ENCODE assay signal across 1 cellular context in genomic region chr22:20084547-20085413, GRCh38.
TF ChIP-seq lines count a peak whose summit lies in the region.

No MANE protein-coding gene starts in this region.

TF ChIP-seq in K562, 482 proteins besides CTCF, POLR2A, EP300 and RAD21 (continued from another document and continues in another):
- TF ChIP-seq, protein P1, sequence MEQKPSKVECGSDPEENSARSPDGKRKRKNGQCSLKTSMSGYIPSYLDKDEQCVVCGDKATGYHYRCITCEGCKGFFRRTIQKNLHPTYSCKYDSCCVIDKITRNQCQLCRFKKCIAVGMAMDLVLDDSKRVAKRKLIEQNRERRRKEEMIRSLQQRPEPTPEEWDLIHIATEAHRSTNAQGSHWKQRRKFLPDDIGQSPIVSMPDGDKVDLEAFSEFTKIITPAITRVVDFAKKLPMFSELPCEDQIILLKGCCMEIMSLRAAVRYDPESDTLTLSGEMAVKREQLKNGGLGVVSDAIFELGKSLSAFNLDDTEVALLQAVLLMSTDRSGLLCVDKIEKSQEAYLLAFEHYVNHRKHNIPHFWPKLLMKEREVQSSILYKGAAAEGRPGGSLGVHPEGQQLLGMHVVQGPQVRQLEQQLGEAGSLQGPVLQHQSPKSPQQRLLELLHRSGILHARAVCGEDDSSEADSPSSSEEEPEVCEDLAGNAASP (IDR thresholded peaks at IDR 0.05), result no peak
- no peak for TF ChIP-seq ZNF668 (CRISPR knock-in tag; IDR thresholded peaks at IDR 0.05)
- no peak for TF ChIP-seq DLX4 (CRISPR knock-in tag; IDR thresholded peaks at IDR 0.05)
- no peak for TF ChIP-seq GTF2E2 (tag; IDR thresholded peaks at IDR 0.05)
- TF ChIP-seq RBM39 (optimal IDR thresholded peaks at IDR 0.05; ENCODE audit: low read depth, low read length), result peak; percentile 78
- TF ChIP-seq ETS2 (tag; IDR thresholded peaks at IDR 0.05; ENCODE audit: borderline replicate concordance, poor library complexity, severe bottlenecking), result no peak
- peak; percentile 82 for TF ChIP-seq JUND (IDR thresholded peaks at IDR 0.05; ENCODE audit: borderline replicate concordance, low read depth, low read length)
- no peak for TF ChIP-seq JUND (tag; IDR thresholded peaks at IDR 0.05; ENCODE audit: borderline replicate concordance, low read depth, low read length)
- TF ChIP-seq DMBX1 (CRISPR knock-in tag; IDR thresholded peaks at IDR 0.05; ENCODE audit: borderline replicate concordance), result peak; percentile 49; the same call in 1 of the 2 replicates
- TF ChIP-seq, protein P2, sequence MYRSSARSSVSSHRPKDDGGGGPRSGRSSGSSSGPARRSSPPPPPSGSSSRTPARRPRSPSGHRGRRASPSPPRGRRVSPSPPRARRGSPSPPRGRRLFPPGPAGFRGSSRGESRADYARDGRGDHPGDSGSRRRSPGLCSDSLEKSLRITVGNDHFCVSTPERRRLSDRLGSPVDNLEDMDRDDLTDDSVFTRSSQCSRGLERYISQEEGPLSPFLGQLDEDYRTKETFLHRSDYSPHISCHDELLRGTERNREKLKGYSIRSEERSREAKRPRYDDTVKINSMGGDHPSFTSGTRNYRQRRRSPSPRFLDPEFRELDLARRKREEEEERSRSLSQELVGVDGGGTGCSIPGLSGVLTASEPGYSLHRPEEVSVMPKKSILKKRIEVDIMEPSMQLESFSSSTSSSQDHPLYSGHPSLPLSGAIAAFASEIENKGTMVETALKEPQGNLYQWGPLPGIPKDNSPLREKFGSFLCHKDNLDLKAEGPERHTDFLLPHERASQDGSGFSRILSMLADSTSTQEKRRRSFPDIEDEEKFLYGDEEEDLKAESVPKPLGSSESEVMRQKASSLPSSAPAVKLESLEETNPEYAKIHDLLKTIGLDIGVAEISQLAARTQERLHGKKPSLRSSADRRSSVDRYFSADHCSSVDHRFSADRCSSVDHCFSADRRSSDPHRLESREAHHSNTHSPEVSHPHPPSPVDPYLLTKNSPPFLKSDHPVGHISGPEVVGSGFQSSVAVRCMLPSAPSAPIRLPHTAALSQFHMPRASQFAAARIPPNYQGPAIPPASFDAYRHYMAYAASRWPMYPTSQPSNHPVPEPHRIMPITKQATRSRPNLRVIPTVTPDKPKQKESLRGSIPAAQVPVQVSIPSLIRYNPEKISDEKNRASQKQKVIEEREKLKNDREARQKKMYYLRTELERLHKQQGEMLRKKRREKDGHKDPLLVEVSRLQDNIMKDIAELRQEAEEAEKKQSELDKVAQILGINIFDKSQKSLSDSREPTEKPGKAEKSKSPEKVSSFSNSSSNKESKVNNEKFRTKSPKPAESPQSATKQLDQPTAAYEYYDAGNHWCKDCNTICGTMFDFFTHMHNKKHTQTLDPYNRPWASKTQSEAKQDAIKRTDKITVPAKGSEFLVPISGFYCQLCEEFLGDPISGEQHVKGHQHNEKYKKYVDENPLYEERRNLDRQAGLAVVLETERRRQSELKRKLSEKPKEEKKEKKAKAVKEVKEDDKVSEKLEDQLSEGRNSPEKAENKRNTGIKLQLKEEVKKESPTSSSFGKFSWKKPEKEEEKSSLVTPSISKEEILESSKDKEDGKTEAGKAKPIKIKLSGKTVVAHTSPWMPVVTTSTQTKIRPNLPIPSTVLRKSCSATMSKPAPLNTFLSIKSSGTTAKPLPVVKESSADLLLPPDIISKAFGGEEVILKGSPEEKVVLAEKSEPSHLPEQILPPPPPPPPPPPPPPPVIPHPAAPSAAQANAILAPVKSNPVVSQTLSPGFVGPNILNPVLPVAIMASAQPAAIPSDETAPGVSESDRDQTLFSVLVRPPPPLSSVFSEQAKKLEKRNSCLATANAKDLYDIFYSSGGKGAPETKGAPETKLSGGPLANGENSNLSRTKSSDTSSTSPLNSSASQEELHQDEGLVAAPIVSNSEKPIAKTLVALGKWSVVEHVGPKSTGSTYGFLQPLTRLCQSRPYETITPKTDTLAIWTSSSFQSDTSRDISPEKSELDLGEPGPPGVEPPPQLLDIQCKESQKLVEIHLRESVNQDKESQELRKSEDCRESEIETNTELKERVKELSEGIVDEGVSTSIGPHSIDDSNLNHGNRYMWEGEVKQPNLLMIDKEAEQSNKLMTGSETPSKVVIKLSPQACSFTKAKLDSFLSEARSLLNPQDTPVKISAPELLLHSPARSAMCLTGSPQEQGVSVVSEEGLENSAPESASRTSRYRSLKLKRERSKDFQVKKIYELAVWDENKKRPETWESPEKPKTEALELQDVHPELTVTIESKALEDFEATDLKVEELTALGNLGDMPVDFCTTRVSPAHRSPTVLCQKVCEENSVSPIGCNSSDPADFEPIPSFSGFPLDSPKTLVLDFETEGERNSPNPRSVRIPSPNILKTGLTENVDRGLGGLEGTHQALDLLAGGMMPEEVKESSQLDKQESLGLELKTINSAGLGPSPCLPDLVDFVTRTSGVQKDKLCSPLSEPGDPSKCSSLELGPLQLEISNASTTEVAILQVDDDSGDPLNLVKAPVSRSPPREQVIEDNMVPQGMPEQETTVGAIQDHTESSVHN (IDR thresholded peaks at IDR 0.05; ENCODE audit: borderline replicate concordance in 1 of 2, low read depth in 1 of 2), result no peak
- no peak for TF ChIP-seq HMG20A (CRISPR knock-in tag; conservative IDR thresholded peaks at IDR 0.05)
- no peak for TF ChIP-seq SFPQ (IDR thresholded peaks at IDR 0.05; ENCODE audit: low read depth, low read length)
- TF ChIP-seq, protein P3, sequence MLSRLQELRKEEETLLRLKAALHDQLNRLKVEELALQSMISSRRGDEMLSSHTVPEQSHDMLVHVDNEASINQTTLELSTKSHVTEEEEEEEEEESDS (CRISPR knock-in tag; IDR thresholded peaks at IDR 0.05), result no peak
- TF ChIP-seq ZNF3 (CRISPR knock-in tag; IDR thresholded peaks at IDR 0.05), result no peak
- peak; percentile 74; the same call in 1 of the 2 replicates for TF ChIP-seq KLF13 (tag; IDR thresholded peaks at IDR 0.05; ENCODE audit: borderline replicate concordance, low read depth)
- no peak for TF ChIP-seq NBN (IDR thresholded peaks at IDR 0.05; ENCODE audit: low read depth)
- TF ChIP-seq SMAD2 (IDR thresholded peaks at IDR 0.05; ENCODE audit: low read depth, low read length), result no peak
- 0 out of 2 replicates have a peak, but pooled peaks have one; percentile 58 for TF ChIP-seq CCAR2 (IDR thresholded peaks at IDR 0.05; ENCODE audit: low read depth, low read length)
- TF ChIP-seq, protein P4, sequence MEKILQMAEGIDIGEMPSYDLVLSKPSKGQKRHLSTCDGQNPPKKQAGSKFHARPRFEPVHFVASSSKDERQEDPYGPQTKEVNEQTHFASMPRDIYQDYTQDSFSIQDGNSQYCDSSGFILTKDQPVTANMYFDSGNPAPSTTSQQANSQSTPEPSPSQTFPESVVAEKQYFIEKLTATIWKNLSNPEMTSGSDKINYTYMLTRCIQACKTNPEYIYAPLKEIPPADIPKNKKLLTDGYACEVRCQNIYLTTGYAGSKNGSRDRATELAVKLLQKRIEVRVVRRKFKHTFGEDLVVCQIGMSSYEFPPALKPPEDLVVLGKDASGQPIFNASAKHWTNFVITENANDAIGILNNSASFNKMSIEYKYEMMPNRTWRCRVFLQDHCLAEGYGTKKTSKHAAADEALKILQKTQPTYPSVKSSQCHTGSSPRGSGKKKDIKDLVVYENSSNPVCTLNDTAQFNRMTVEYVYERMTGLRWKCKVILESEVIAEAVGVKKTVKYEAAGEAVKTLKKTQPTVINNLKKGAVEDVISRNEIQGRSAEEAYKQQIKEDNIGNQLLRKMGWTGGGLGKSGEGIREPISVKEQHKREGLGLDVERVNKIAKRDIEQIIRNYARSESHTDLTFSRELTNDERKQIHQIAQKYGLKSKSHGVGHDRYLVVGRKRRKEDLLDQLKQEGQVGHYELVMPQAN (IDR thresholded peaks at IDR 0.05; ENCODE audit: borderline replicate concordance), result no peak
- TF ChIP-seq HDAC2 (IDR thresholded peaks at IDR 0.05), result no peak
- TF ChIP-seq LCOR (CRISPR knock-in tag; IDR thresholded peaks at IDR 0.05), result no peak
- no peak for TF ChIP-seq CREBBP (IDR thresholded peaks at IDR 0.05; ENCODE audit: low read depth, low read length)
- TF ChIP-seq, protein P5, sequence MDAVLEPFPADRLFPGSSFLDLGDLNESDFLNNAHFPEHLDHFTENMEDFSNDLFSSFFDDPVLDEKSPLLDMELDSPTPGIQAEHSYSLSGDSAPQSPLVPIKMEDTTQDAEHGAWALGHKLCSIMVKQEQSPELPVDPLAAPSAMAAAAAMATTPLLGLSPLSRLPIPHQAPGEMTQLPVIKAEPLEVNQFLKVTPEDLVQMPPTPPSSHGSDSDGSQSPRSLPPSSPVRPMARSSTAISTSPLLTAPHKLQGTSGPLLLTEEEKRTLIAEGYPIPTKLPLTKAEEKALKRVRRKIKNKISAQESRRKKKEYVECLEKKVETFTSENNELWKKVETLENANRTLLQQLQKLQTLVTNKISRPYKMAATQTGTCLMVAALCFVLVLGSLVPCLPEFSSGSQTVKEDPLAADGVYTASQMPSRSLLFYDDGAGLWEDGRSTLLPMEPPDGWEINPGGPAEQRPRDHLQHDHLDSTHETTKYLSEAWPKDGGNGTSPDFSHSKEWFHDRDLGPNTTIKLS (IDR thresholded peaks at IDR 0.05; ENCODE audit: borderline replicate concordance, low read depth), result no peak
- no peak for TF ChIP-seq SIRT6 (IDR thresholded peaks at IDR 0.05; ENCODE audit: low read depth, low read length)
- TF ChIP-seq GABPB2 (CRISPR knock-in tag; conservative IDR thresholded peaks at IDR 0.05), result no peak; the same call in 1 of the 2 replicates
- peak; percentile 63; the same call in 1 of the 2 replicates for TF ChIP-seq HCFC1 (IDR thresholded peaks at IDR 0.05; ENCODE audit: low read depth, low read length)
- no peak for TF ChIP-seq NR3C1 (CRISPR knock-in tag; IDR thresholded peaks at IDR 0.05)
- no peak for TF ChIP-seq RHOXF2B (CRISPR knock-in tag; conservative IDR thresholded peaks at IDR 0.05)
- TF ChIP-seq ATF7 (IDR thresholded peaks at IDR 0.05), result no peak
- TF ChIP-seq ZFX (CRISPR knock-in tag; IDR thresholded peaks at IDR 0.05), result no peak
- TF ChIP-seq ZEB2 (IDR thresholded peaks at IDR 0.05), result no peak
- TF ChIP-seq, protein P6, sequence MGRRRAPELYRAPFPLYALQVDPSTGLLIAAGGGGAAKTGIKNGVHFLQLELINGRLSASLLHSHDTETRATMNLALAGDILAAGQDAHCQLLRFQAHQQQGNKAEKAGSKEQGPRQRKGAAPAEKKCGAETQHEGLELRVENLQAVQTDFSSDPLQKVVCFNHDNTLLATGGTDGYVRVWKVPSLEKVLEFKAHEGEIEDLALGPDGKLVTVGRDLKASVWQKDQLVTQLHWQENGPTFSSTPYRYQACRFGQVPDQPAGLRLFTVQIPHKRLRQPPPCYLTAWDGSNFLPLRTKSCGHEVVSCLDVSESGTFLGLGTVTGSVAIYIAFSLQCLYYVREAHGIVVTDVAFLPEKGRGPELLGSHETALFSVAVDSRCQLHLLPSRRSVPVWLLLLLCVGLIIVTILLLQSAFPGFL (CRISPR knock-in tag; IDR thresholded peaks at IDR 0.05), result no peak
- TF ChIP-seq HBP1 (CRISPR knock-in tag; IDR thresholded peaks at IDR 0.05), result peak; percentile 89; the same call in 1 of the 2 replicates
- no peak for TF ChIP-seq NUFIP1 (IDR thresholded peaks at IDR 0.05; ENCODE audit: partially characterized antibody)
- TF ChIP-seq EHMT2 (IDR thresholded peaks at IDR 0.05), result no peak
- no peak for TF ChIP-seq ZNF12 (CRISPR knock-in tag; IDR thresholded peaks at IDR 0.05)
- no peak for TF ChIP-seq TRIM25 (IDR thresholded peaks at IDR 0.05; ENCODE audit: borderline replicate concordance)
- no peak for TF ChIP-seq MCM7 (IDR thresholded peaks at IDR 0.05)
- no peak for TF ChIP-seq EP400 (IDR thresholded peaks at IDR 0.05)
- TF ChIP-seq ZNF639 (CRISPR knock-in tag; conservative IDR thresholded peaks at IDR 0.05 in 1 of 2, IDR thresholded peaks at IDR 0.05 in 1 of 2), result no peak
